Comparison of ENCODE assay signal across 8 cellular contexts in the genomic region with DNA sequence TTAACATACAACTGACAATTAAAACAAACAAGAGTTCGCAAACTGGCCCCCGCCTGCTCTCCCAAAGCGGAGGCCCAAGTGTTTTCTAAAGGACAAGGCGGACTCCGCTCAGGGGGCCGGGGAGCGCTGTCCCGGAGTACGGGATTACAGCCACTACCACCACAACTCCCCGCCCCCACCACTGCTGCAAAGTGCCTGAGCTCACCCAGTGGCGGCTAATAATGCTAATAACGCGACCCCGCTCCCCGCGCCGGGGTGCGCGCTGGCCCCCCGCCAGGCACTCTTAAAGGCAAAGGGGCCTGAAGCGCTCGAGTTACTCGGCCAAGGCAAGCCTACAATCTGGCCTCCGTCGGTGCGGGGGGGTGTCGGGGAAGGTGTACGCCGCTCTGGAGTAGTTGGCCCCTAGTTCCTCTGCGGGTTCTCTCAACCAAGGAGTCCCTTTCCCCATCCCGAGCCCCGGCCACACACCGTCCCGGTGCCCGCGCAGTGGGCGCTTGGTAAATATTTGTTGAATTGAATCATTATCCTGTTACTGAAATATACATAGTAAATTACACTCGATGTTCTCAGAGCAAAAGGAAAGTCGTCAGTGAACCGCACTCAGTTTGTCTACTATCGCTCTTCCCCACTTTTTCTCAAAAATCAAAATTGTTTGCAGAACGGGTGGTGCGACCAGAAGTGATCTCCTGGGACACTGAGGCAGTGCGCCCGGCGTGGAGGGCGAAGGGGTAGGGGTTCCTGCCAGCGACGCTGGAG. TPM values are rescaled to one million over a fixed set of nuclear protein-coding genes. Genes with fewer than 3 reads are reported as not detected.
DNase-seq lines count a peak whose midpoint lies in the region; ATAC-seq and TF ChIP-seq lines count a peak whose summit lies in the region.

No MANE protein-coding gene starts in this region.

- no peaks in the 10 kb centered on the region for H3K9me3 Mint-ChIP-seq in nephron

- intact Hi-C loops in Panc1 (cut with micrococcal nuclease; ENCODE audit: unreplicated experiment): loop anchor here (5.0 to 10.0 kb wide), 4 partner anchors 261 to 766 kb away; no protein-coding TSS in a partner anchor
- intact Hi-C loops in esophagus squamous epithelium (cut with DNase I): loop anchor here (10.0 kb wide), 1 partner anchor 419 kb away; no protein-coding TSS in a partner anchor

- no peak for TF ChIP-seq POLR2A in esophagus squamous epithelium (IDR thresholded peaks at IDR 0.05)

- H3K9me3 ChIP-seq in Panc1 (ENCODE audit: control insufficient read depth, insufficient read depth, low read depth, low read length): no peaks in the 10 kb centered on the region
- H3K9me3 ChIP-seq in esophagus squamous epithelium: no peaks in the 10 kb centered on the region

- peaks cover 43% of the 10 kb centered on the region for H3K4me1 Mint-ChIP-seq in nephron

- no peak for TF ChIP-seq CTCF in Panc1 (IDR thresholded peaks at IDR 0.05)
- no peak for TF ChIP-seq CTCF in esophagus squamous epithelium (IDR thresholded peaks at IDR 0.05)
- no peak for TF ChIP-seq CTCF in nephron (IDR thresholded peaks at IDR 0.05; ENCODE audit: unreplicated experiment in 3 of 3)

- 1% methylated on average over 17 to 27 of the region's 49 CpGs for WGBS in esophagus squamous epithelium, 2 donors

- CTCF ChIA-PET in Panc1 (lab: Charles Lee): no interaction called here

- H3K27me3 ChIP-seq in Panc1 (ENCODE audit: control insufficient read depth, insufficient read depth, low read length) (peaks cover 5% of the 10 kb centered on the region; the same call in 1 of the 2 replicates), esophagus squamous epithelium (peaks cover 0 to 81% (median 0%) of the 10 kb centered on the region in 4 donors)

- peaks cover 3% of the 10 kb centered on the region for H3K36me3 Mint-ChIP-seq in nephron (ENCODE audit: low read depth)

- H3K4me3 ChIP-seq in Panc1 (ENCODE audit: low read depth in 2 of 2, low read length in 2 of 2) (peak overlapping the region; percentile 57 to 77), esophagus squamous epithelium (peak overlapping the region; percentile 69 to 89 (median 80))

- BruUV-seq in Panc1 (replicated peaks; lab: Mats Ljungman, UMichigan): no TSS peak

- peak in 2 of 3 experiments; percentile 56 to 71 for DNase-seq in NCI-H1417 (lab: John Stamatoyannopoulos, UW)
- DNase-seq in NCI-H1417 treated with DMSO at 0.1 percent for 48 hours (lab: John Stamatoyannopoulos, UW): no peak
- DNase-seq in Panc1 (ENCODE audit: low read depth, low spot score): no peak
- DNase-seq in esophagus squamous epithelium (lab: John Stamatoyannopoulos, UW): no peak
- DNase-seq in MV-4-11 (lab: John Stamatoyannopoulos, UW): no peak
- DNase-seq in activated effector memory CD4-positive, alpha-beta T cell treated with anti-CD3 and anti-CD28 coated beads, Interleukin-2, amount 50 U/mL, for 16 hours: no peak

- ATAC-seq in Panc1: no peak
- ATAC-seq in HG03097 (IDR thresholded peaks at IDR 0.05; ENCODE audit: low FRiP score, unreplicated experiment): no peak

- POLR2A ChIA-PET in Panc1 (lab: Charles Lee): interaction anchor here (0.7 kb wide), 1 partner anchor 839 kb away, joined by 17 read pairs; no protein-coding TSS in a partner anchor

- H3K36me3 ChIP-seq in Panc1 (ENCODE audit: control insufficient read depth, insufficient read depth, low read length): no peaks in the 10 kb centered on the region
- H3K36me3 ChIP-seq in esophagus squamous epithelium: no peaks in the 10 kb centered on the region

- peaks cover 6% of the 10 kb centered on the region; the same call in 1 of the 2 replicates for H3K4me1 ChIP-seq in Panc1 (ENCODE audit: control insufficient read depth, insufficient read depth, low read length)
- peaks cover 21 to 89% (median 32%) of the 10 kb centered on the region in 3 donors for H3K4me1 ChIP-seq in esophagus squamous epithelium

- peak overlapping the region; percentile 94 to 97 (median 94) for H3K4me3 Mint-ChIP-seq in nephron

- in situ Hi-C loops in Panc1 (cut with HindIII; ENCODE audit: low pct_unique_long_range_greater_than_20kb, low sequenced_read_pairs): no loop called here

- peak overlapping the region; percentile 91 to 98 (median 94) for H3K27ac Mint-ChIP-seq in nephron

- H3K27me3 Mint-ChIP-seq in nephron (ENCODE audit: low read depth): peaks cover 58% of the 10 kb centered on the region

- no peak overlapping the region for H3K27ac ChIP-seq in Panc1 (ENCODE audit: low read length)
- H3K27ac ChIP-seq in esophagus squamous epithelium: peak overlapping the region; percentile 85 to 93 (median 90)

RNA-seq across cellular contexts. Expression of gene WNT5A, which starts 0.8 kb away (rescaled TPM):
- total RNA-seq in Panc1 (2021; ENCODE audit: unreplicated experiment): 0.54 TPM
- polyA plus RNA-seq in Panc1 (2012; ENCODE audit: insufficient read length): 1.1 TPM
- 10 to 100 TPM; 15.8 to 90.4 (median 30.7) TPM for total RNA-seq in esophagus squamous epithelium

Comparison
In these comparisons a context has a peak if more than half of its experiments do, and no peak if none do; other contexts are left out.
1. DNase-seq: peak in NCI-H1417 (2 of 3); none in NCI-H1417 treated with DMSO at 0.1 percent for 48 hours (single experiment), Panc1 (single experiment), esophagus squamous epithelium (single experiment), MV-4-11 (single experiment) and activated effector memory CD4-positive, alpha-beta T cell treated with anti-CD3 and anti-CD28 coated beads, Interleukin-2, amount 50 U/mL, for 16 hours (single experiment).
2. RNA of gene WNT5A, which starts 0.8 kb away (total RNA-seq): 15.8 to 90.4 TPM in esophagus squamous epithelium; 0.54 TPM in Panc1 (single experiment); every median in the first group is over 10 times any median in the second.